Comparison of ENCODE assay signal across 11 cellular contexts in genomic region chr11:102421262-102421661, GRCh38. TPM values are rescaled to one million over a fixed set of nuclear protein-coding genes. Genes with fewer than 3 reads are reported as not detected.
DNase-seq lines count a peak whose midpoint lies in the region; ATAC-seq and TF ChIP-seq lines count a peak whose summit lies in the region.
"Had no signal": no experiment of that assay in that cellular context is flagged by ENCODE, and none has a peak within 500 bp of the region (broad histone marks: within the 10 kb centered on the region; RNA-seq: fewer than 3 reads in every experiment).

No MANE protein-coding gene starts in this region.

- H3K9me3 ChIP-seq in BE2C: no peaks in the 10 kb centered on the region
- H3K9me3 ChIP-seq: uterus had no signal

- TF ChIP-seq CTCF in BE2C (IDR thresholded peaks at IDR 0.05; ENCODE audit: low read depth, low read length): no peak

- ATAC-seq in naive thymus-derived CD8-positive, alpha-beta T cell: peak; percentile 45 to 65
- ATAC-seq in HG03520 (IDR thresholded peaks at IDR 0.05; ENCODE audit: unreplicated experiment): no peak
- ATAC-seq: HCT116, natural killer cell had no signal

- peaks cover 6% of the 10 kb centered on the region for H3K36me3 ChIP-seq in BE2C

- peaks cover 48 to 98% (median 96%) of the 10 kb centered on the region in 4 donors for H3K4me1 Mint-ChIP-seq in naive thymus-derived CD8-positive, alpha-beta T cell

- H3K27ac Mint-ChIP-seq in naive thymus-derived CD8-positive, alpha-beta T cell: peak overlapping the region; percentile 7 to 94 (median 85)
- H3K27ac Mint-ChIP-seq: natural killer cell had no signal

- peaks cover 0 to 7% (median 0%) of the 10 kb centered on the region in 9 donors for H3K9me3 Mint-ChIP-seq in naive thymus-derived CD8-positive, alpha-beta T cell
- H3K9me3 Mint-ChIP-seq: natural killer cell had no signal

- H3K27me3 Mint-ChIP-seq in naive thymus-derived CD8-positive, alpha-beta T cell: no peaks in the 10 kb centered on the region

- no peak overlapping the region for H3K4me3 ChIP-seq in BE2C (ENCODE audit: low read depth, low read length)
- H3K4me3 ChIP-seq: uterus had no signal

- POLR2A ChIA-PET in naive thymus-derived CD8-positive, alpha-beta T cell (lab: Charles Lee): interaction anchor here (0.6 to 2.3 kb wide), 7 partner anchors 9 to 57 kb away, joined by 3 to 10 read pairs (median 4); no protein-coding TSS in a partner anchor

- DNase-seq in DMS53 (lab: John Stamatoyannopoulos, UW): peak; percentile 76
- DNase-seq in NCI-H1694 treated with DMSO at 0.1 percent for 48 hours (lab: John Stamatoyannopoulos, UW): peak; percentile 46
- peak; percentile 51 for DNase-seq in SHP77 treated with DMSO at 0.1 percent for 48 hours (lab: John Stamatoyannopoulos, UW)
- peak in 4 of 10 donors; percentile 33 to 64 (median 48) for DNase-seq in naive thymus-derived CD8-positive, alpha-beta T cell
- no peak for DNase-seq in activated gamma-delta T cell (lab: John Stamatoyannopoulos, UW)
- DNase-seq in AG08396 (ENCODE audit: low spot score): no peak
- no peak for DNase-seq in BE2C
- DNase-seq: natural killer cell, uterus had no signal

- no peaks in the 10 kb centered on the region for H3K4me1 ChIP-seq in BE2C
- H3K4me1 ChIP-seq: uterus had no signal

- peaks cover 0 to 39% (median 11%) of the 10 kb centered on the region in 3 donors for H3K36me3 Mint-ChIP-seq in naive thymus-derived CD8-positive, alpha-beta T cell
- H3K36me3 Mint-ChIP-seq: natural killer cell had no signal

- no peaks in the 10 kb centered on the region for H3K27me3 ChIP-seq in BE2C
- H3K27me3 ChIP-seq: uterus had no signal

- peak overlapping the region in 8 of 10 donors; percentile 19 to 70 (median 51) for H3K4me3 Mint-ChIP-seq in naive thymus-derived CD8-positive, alpha-beta T cell
- H3K4me3 Mint-ChIP-seq: natural killer cell had no signal

RNA-seq across cellular contexts. Expression of gene TMEM123, which starts 31.3 kb away (rescaled TPM):
- 100 to 1,000 TPM; 484 to 533 TPM for total RNA-seq in naive thymus-derived CD8-positive, alpha-beta T cell
- 100 to 1,000 TPM; 746 to 988 (median 748) TPM for polyA plus RNA-seq in naive thymus-derived CD8-positive, alpha-beta T cell
- 61.7 TPM for polyA plus RNA-seq in BE2C (2012; ENCODE audit: insufficient read depth, insufficient read length, low read depth)

Comparison
In these comparisons a context has a peak if more than half of its experiments do, and no peak if none do; other contexts are left out.
1. DNase-seq: peak in DMS53 (single experiment), NCI-H1694 treated with DMSO at 0.1 percent for 48 hours (single experiment) and SHP77 treated with DMSO at 0.1 percent for 48 hours (single experiment); none in activated gamma-delta T cell (single experiment), AG08396 (single experiment) and BE2C (single experiment).